In genomic region chr10:123848564-123849457, GRCh38 we compare ENCODE assay signal across 7 cellular contexts. TPM values are rescaled to one million over a fixed set of nuclear protein-coding genes. Genes with fewer than 3 reads are reported as not detected.
DNase-seq lines count a peak whose midpoint lies in the region; ATAC-seq, FAIRE-seq and TF ChIP-seq lines count a peak whose summit lies in the region.

No MANE protein-coding gene starts in this region.

- peak; percentile 42 for DNase-seq in LoVo (ENCODE audit: low spot score)
- peak; percentile 9 for DNase-seq in renal cortical epithelial cell (ENCODE audit: low read depth)
- no peak for DNase-seq in stomach
- DNase-seq in RCC 7860 (ENCODE audit: low spot score): no peak
- no peak for DNase-seq in osteoblast (ENCODE audit: insufficient read length, low spot score, missing footprints)

- H3K27me3 ChIP-seq in stomach: no peaks in the 10 kb centered on the region
- no peaks in the 10 kb centered on the region for H3K27me3 ChIP-seq in osteoblast (ENCODE audit: insufficient read depth, low read length)

- FAIRE-seq in RCC 7860 (lab: Jason Lieb, UNC): no peak

- TF ChIP-seq CTCF in stomach (IDR thresholded peaks at IDR 0.05): no peak
- TF ChIP-seq CTCF in osteoblast (IDR thresholded peaks at IDR 0.05; ENCODE audit: extremely low read depth, low read depth, low read length): no peak

- no peak overlapping the region for H3K4me2 ChIP-seq in osteoblast (ENCODE audit: insufficient read depth, low read length)

- no peaks in the 10 kb centered on the region for H3K36me3 ChIP-seq in stomach
- H3K36me3 ChIP-seq in osteoblast (ENCODE audit: insufficient read depth, low read length): no peaks in the 10 kb centered on the region

- H3K79me2 ChIP-seq in osteoblast (ENCODE audit: insufficient read depth, low read length): no peaks in the 10 kb centered on the region

- intact Hi-C loops in stomach (cut with DNase I; ENCODE audit: low total_unique reads): no loop called here

- H2AFZ ChIP-seq in osteoblast (ENCODE audit: low read length): no peak overlapping the region

- 53 to 67% (median 60%) methylated on average over 5 of the region's 5 CpGs for WGBS in stomach, 5 donors

- no peak overlapping the region for H3K4me3 ChIP-seq in stomach
- H3K4me3 ChIP-seq in osteoblast (ENCODE audit: insufficient read depth, low read length): no peak overlapping the region

- no peaks in the 10 kb centered on the region for H4K20me1 ChIP-seq in osteoblast (ENCODE audit: insufficient read depth, low read length)

- H3K9me3 ChIP-seq in stomach: peaks cover 0 to 6% (median 0%) of the 10 kb centered on the region in 4 donors
- H3K9me3 ChIP-seq in osteoblast (ENCODE audit: low read depth, low read length): no peaks in the 10 kb centered on the region

- H3K4me1 ChIP-seq in stomach (peaks cover 0 to 23% (median 0%) of the 10 kb centered on the region in 4 donors), osteoblast (ENCODE audit: insufficient read depth, low read length) (no peaks in the 10 kb centered on the region)

- ATAC-seq in GM19351 (IDR thresholded peaks at IDR 0.05; ENCODE audit: unreplicated experiment) (peak; percentile 80), HG02759 (IDR thresholded peaks at IDR 0.05; ENCODE audit: unreplicated experiment) (peak; percentile 78)

- TF ChIP-seq POLR2A in stomach (IDR thresholded peaks at IDR 0.05): no peak

- no peak overlapping the region for H3K27ac ChIP-seq in stomach
- no peak overlapping the region for H3K27ac ChIP-seq in osteoblast (ENCODE audit: low read depth, low read length)

- TF ChIP-seq EP300 in stomach (IDR thresholded peaks at IDR 0.05): no peak

RNA-seq across cellular contexts. Expression of gene CPXM2, which starts 42.8 kb away (rescaled TPM):
- total RNA-seq in renal cortical epithelial cell (1.1 and 1.7 TPM in 2 replicates), stomach (10 to 100 TPM in 3 of 5 donors, 1 to 10 TPM in 2; 9.8 to 33.5 (median 12.8) TPM), osteoblast (under 0.01 and 0.36 TPM in 2 replicates)
- polyA plus RNA-seq in stomach: 1 to 10 TPM in 1 of 3 donors, under 1 TPM in 2; 0.46 to 7.9 (median 0.62) TPM

Comparison
In these comparisons a context has a peak if more than half of its experiments do, and no peak if none do; other contexts are left out.
1. DNase-seq: peak in LoVo (single experiment) and renal cortical epithelial cell (single experiment); none in stomach (single experiment), RCC 7860 (single experiment) and osteoblast (single experiment).